ENCODE assay signal across 8 cellular contexts in the genomic region with DNA sequence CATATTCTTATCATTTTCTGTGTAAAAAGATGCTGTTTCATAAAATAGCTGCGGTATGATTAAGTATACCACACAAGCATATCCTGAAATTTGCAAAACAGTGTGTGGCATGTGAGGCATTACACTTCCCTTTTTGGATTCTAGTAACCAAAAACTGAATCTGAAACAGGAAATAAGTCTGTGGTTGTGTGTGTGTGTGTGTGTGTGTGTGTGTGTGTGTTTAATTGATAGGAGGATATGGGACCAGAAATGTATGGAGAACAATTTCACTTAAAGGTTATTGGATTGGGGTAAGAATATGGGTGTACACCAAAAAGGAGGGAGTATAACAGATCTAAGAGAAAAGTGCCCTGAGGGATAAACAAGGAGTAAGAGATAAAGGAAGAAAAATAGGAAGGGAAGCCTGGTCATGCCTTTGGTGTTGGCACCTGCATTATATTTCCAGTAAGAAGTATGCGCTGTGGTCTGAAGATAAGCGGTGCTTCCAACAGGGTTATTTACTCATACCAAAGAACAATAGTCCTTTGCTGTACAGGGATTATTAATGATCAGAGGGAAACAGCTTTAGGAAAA. TPM values are rescaled to one million over a fixed set of nuclear protein-coding genes. Genes with fewer than 3 reads are reported as not detected.
DNase-seq lines count a peak whose midpoint lies in the region; ATAC-seq and TF ChIP-seq lines count a peak whose summit lies in the region.

No MANE protein-coding gene starts in this region.

- DNase-seq in activated CD4-positive, alpha-beta T cell treated with anti-CD3 and anti-CD28 coated beads for 4 hours: peak; percentile 1 to 26
- DNase-seq in activated CD4-positive, alpha-beta T cell treated with anti-CD3 and anti-CD28 coated beads, Interleukin-2, amount 50 U/mL, for 4 hours: no peak
- peak; percentile 47 for DNase-seq in central memory CD4-positive, alpha-beta T cell
- no peak for DNase-seq in natural killer cell treated with Interleukin-12 subunit alpha and Interleukin-12 subunit beta and Interleukin-15 and Interleukin-18, amount 100 ng/mL, for 72 hours (ENCODE audit: low spot score)
- no peak for DNase-seq in left colon

- peaks cover 44% of the 10 kb centered on the region for H3K36me3 Mint-ChIP-seq in natural killer cell treated with Interleukin-12 subunit alpha and Interleukin-12 subunit beta and Interleukin-15 and Interleukin-18, amount 100 ng/mL, for 72 hours

- peak overlapping the region; percentile 98 for H3K27ac Mint-ChIP-seq in natural killer cell treated with Interleukin-12 subunit alpha and Interleukin-12 subunit beta and Interleukin-15 and Interleukin-18, amount 100 ng/mL, for 72 hours

- peak in 1 of 2 donors; percentile 6 for ATAC-seq in natural killer cell treated with Interleukin-12 subunit alpha and Interleukin-12 subunit beta and Interleukin-15 and Interleukin-18, amount 100 ng/mL, for 72 hours
- ATAC-seq in left colon: no peak
- no peak for ATAC-seq in GM19328 (IDR thresholded peaks at IDR 0.05; ENCODE audit: unreplicated experiment)
- ATAC-seq in HG03095 (IDR thresholded peaks at IDR 0.05; ENCODE audit: unreplicated experiment): no peak

- H3K4me1 Mint-ChIP-seq in natural killer cell treated with Interleukin-12 subunit alpha and Interleukin-12 subunit beta and Interleukin-15 and Interleukin-18, amount 100 ng/mL, for 72 hours (ENCODE audit: low read depth in 2 of 2): peaks cover 63 to 80% of the 10 kb centered on the region in 2 donors

- peaks cover 37% of the 10 kb centered on the region for H3K4me1 ChIP-seq in OCI-LY1 (ENCODE audit: insufficient read depth, low read length, severe bottlenecking)

- H3K9me3 Mint-ChIP-seq in natural killer cell treated with Interleukin-12 subunit alpha and Interleukin-12 subunit beta and Interleukin-15 and Interleukin-18, amount 100 ng/mL, for 72 hours: no peaks in the 10 kb centered on the region

- no peaks in the 10 kb centered on the region for H3K27me3 Mint-ChIP-seq in natural killer cell treated with Interleukin-12 subunit alpha and Interleukin-12 subunit beta and Interleukin-15 and Interleukin-18, amount 100 ng/mL, for 72 hours

- H3K4me3 Mint-ChIP-seq in natural killer cell treated with Interleukin-12 subunit alpha and Interleukin-12 subunit beta and Interleukin-15 and Interleukin-18, amount 100 ng/mL, for 72 hours: peak overlapping the region; percentile 95

- H3K36me3 ChIP-seq in OCI-LY1 (ENCODE audit: insufficient read depth, low read length): peaks cover 12% of the 10 kb centered on the region

- intact Hi-C loops in left colon (cut with DNase I, micrococcal nuclease): no loop called here

- H3F3A ChIP-seq in OCI-LY1 (ENCODE audit: insufficient read depth, low read length): no peaks in the 10 kb centered on the region

- peak overlapping the region; percentile 55 for H3K4me2 ChIP-seq in OCI-LY1 (ENCODE audit: low read length)

- no peaks in the 10 kb centered on the region for H3K9me2 ChIP-seq in OCI-LY1 (ENCODE audit: low read depth, low read length)

- H3K9me3 ChIP-seq in OCI-LY1 (ENCODE audit: low read length): no peaks in the 10 kb centered on the region

- peak overlapping the region; percentile 11 for H3K4me3 ChIP-seq in OCI-LY1 (ENCODE audit: low read depth, low read length, poor library complexity, severe bottlenecking)

- no peak overlapping the region for H2AFZ ChIP-seq in OCI-LY1 (ENCODE audit: low read length)

- H3K79me2 ChIP-seq in OCI-LY1 (ENCODE audit: insufficient read depth, low read length): no peaks in the 10 kb centered on the region

- H4K20me1 ChIP-seq in OCI-LY1 (ENCODE audit: insufficient read depth, low read length): no peaks in the 10 kb centered on the region

- TF ChIP-seq CTCF in OCI-LY1 (IDR thresholded peaks at IDR 0.05; ENCODE audit: low read length): no peak

- no peak overlapping the region for H3K9ac ChIP-seq in OCI-LY1 (ENCODE audit: low read length)

- no peaks in the 10 kb centered on the region for H3K27me3 ChIP-seq in OCI-LY1 (ENCODE audit: insufficient read depth, low read length)

- peak overlapping the region; percentile 3 for H3K27ac ChIP-seq in OCI-LY1 (ENCODE audit: low read depth, low read length, poor library complexity, severe bottlenecking)

RNA-seq across cellular contexts. Expression of a gene that starts 4.0 kb away (rescaled TPM):
- total RNA-seq in natural killer cell treated with Interleukin-12 subunit alpha and Interleukin-12 subunit beta and Interleukin-15 and Interleukin-18, amount 100 ng/mL, for 72 hours: 10 to 100 TPM; 39.0 to 52.2 TPM
- 10 to 100 TPM; 11.7 to 20.1 TPM for total RNA-seq in left colon

RNA-seq across cellular contexts. Expression of a gene that starts 4.4 kb away (rescaled TPM):
- 10 to 100 TPM; 36.7 to 47.4 TPM for total RNA-seq in natural killer cell treated with Interleukin-12 subunit alpha and Interleukin-12 subunit beta and Interleukin-15 and Interleukin-18, amount 100 ng/mL, for 72 hours
- 10 to 100 TPM; 12.4 to 14.0 TPM for total RNA-seq in left colon

Comparison
In these comparisons a context has a peak if more than half of its experiments do, and no peak if none do; other contexts are left out.
1. DNase-seq: peak in activated CD4-positive, alpha-beta T cell treated with anti-CD3 and anti-CD28 coated beads for 4 hours (2 of 2) and central memory CD4-positive, alpha-beta T cell (single experiment); none in activated CD4-positive, alpha-beta T cell treated with anti-CD3 and anti-CD28 coated beads, Interleukin-2, amount 50 U/mL, for 4 hours (0 of 2), natural killer cell treated with Interleukin-12 subunit alpha and Interleukin-12 subunit beta and Interleukin-15 and Interleukin-18, amount 100 ng/mL, for 72 hours (single experiment) and left colon (0 of 2).